13 cellular contexts compared by ENCODE assay signal in the genomic region with DNA sequence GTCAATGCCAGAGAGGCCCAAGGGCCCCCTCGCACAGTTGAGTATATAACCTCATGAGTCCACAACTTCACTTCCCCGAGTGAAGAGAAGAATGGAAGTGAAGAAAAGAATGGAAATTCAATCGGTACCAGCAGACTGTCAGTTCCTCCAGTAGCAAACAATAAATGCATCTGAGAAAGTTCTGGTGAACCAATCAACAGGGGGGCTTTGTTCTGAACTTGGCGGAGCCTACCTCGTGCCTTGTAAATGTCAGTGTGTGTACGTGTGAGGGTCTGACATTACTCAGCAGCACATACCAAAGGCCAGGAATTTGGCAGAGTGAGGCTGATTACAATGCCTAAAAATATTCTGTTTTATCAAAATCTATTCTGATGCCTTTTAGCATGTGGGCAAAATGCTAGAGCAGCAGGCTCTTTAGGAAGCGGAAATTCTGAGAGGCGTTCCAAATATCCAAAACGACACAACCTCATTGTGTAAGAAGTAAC.
DNase-seq lines count a peak whose midpoint lies in the region; ATAC-seq and TF ChIP-seq lines count a peak whose summit lies in the region.
"Had no signal": no experiment of that assay in that cellular context is flagged by ENCODE, and none has a peak within 500 bp of the region (broad histone marks: within the 10 kb centered on the region; RNA-seq: fewer than 3 reads in every experiment).

No MANE protein-coding gene starts in this region.

- ATAC-seq in HG02852 (IDR thresholded peaks at IDR 0.05; ENCODE audit: unreplicated experiment) (no peak), GM19351 (IDR thresholded peaks at IDR 0.05; ENCODE audit: unreplicated experiment) (no peak), HG03520 (IDR thresholded peaks at IDR 0.05; ENCODE audit: unreplicated experiment) (no peak)

- TF ChIP-seq CTCF in HFF-Myc (IDR thresholded peaks at IDR 0.05; ENCODE audit: low read depth, low read length, missing control alignments), result no peak
- no peak for TF ChIP-seq CTCF in esophagus squamous epithelium (IDR thresholded peaks at IDR 0.05)

- H3K27ac ChIP-seq in esophagus squamous epithelium, result peak overlapping the region in 3 of 4 donors; percentile 43 to 78 (median 72)
- H3K27ac ChIP-seq in substantia nigra (ENCODE audit: low read depth, low read length, poor library complexity, severe bottlenecking), result peak overlapping the region; percentile 33

- H3K4me1 ChIP-seq in esophagus squamous epithelium, result peaks cover 0 to 10% (median 0%) of the 10 kb centered on the region in 3 donors

- DNase-seq in HFF-Myc (ENCODE audit: extremely low read depth, low read depth) (peak; percentile 87), esophagus squamous epithelium (lab: John Stamatoyannopoulos, UW) (no peak), medulla oblongata (ENCODE audit: extremely low spot score) (peak; percentile 50), substantia nigra (lab: John Stamatoyannopoulos, UW) (peak in 7 of 49 donors; percentile 1 to 36 (median 3)), NCI-H2196 (lab: John Stamatoyannopoulos, UW; ENCODE audit: unreplicated experiment) (no peak)
- DNase-seq: activated naive CD8-positive, alpha-beta T cell treated with anti-CD3 and anti-CD28 coated beads, Interleukin-2, amount 10 ng/mL, durations not matched to agents 7 days and 5 days; DMS 273 treated with DMSO at 0.1 percent for 48 hours; KG1; naive B cell; stimulated activated CD4-positive, alpha-beta T cell treated with anti-CD3 and anti-CD28 coated beads, Interleukin-2, amount 100 ng/mL, for 48 hours had no signal

- 54 to 63% methylated on average over 9 of the region's 9 CpGs for WGBS in esophagus squamous epithelium, 2 donors

- H3K27me3 ChIP-seq in esophagus squamous epithelium, result no peaks in the 10 kb centered on the region

- H3K9me3 ChIP-seq in esophagus squamous epithelium, result no peaks in the 10 kb centered on the region

- H3K4me3 ChIP-seq in HFF-Myc (replicated peaks; ENCODE audit: low read depth, low read length) (no peak overlapping the region), esophagus squamous epithelium (no peak overlapping the region)

- no peaks in the 10 kb centered on the region for H3K36me3 ChIP-seq in esophagus squamous epithelium

- intact Hi-C loops in esophagus squamous epithelium (cut with DNase I), result no loop called here

- no peak for TF ChIP-seq POLR2A in esophagus squamous epithelium (IDR thresholded peaks at IDR 0.05)

Comparison
In these comparisons a context has a peak if more than half of its experiments do, and no peak if none do; other contexts are left out.
1. DNase-seq: peak in HFF-Myc (single experiment) and medulla oblongata (single experiment); none in esophagus squamous epithelium (single experiment) and NCI-H2196 (single experiment).